21 cellular contexts compared by ENCODE assay signal in genomic region chr11:48169706-48170105, GRCh38. TPM values are rescaled to one million over a fixed set of nuclear protein-coding genes. Genes with fewer than 3 reads are reported as not detected.
DNase-seq lines count a peak whose midpoint lies in the region; ATAC-seq, FAIRE-seq and TF ChIP-seq lines count a peak whose summit lies in the region.
"Had no signal": no experiment of that assay in that cellular context is flagged by ENCODE, and none has a peak within 500 bp of the region (broad histone marks: within the 10 kb centered on the region; RNA-seq: fewer than 3 reads in every experiment).

No MANE protein-coding gene starts in this region.

- H3K4me1 Mint-ChIP-seq in astrocyte (ENCODE audit: low read depth, unreplicated experiment) (peaks cover 2% of the 10 kb centered on the region), neural progenitor cell (peaks cover 24% of the 10 kb centered on the region)

- no peak overlapping the region for H3K4me3 Mint-ChIP-seq in astrocyte (ENCODE audit: unreplicated experiment)
- peak overlapping the region; percentile 48 for H3K4me3 Mint-ChIP-seq in neural progenitor cell
- H3K4me3 Mint-ChIP-seq: T-helper 1 cell treated with Interleukin-12 subunit alpha and Interleukin-12 subunit beta and Interleukin-4 antibody, amounts not matched to agents 30 μg/mL and 1 μg/mL, for 36 hours had no signal

- H3K4me2 ChIP-seq in BLaER1 treated with 17β-estradiol and CSF1 and Interleukin-3, amounts not matched to agents 10 nM and 100 nM: peak overlapping the region; percentile 76 to 95 (median 87)
- H3K4me2 ChIP-seq in astrocyte (ENCODE audit: low read length): peak overlapping the region; percentile 60
- H3K4me2 ChIP-seq in neural progenitor cell: peak overlapping the region; percentile 24

- no peak overlapping the region for H3K27ac Mint-ChIP-seq in astrocyte (ENCODE audit: unreplicated experiment)
- H3K27ac Mint-ChIP-seq in neural progenitor cell: no peak overlapping the region

- H3F3A ChIP-seq in neural progenitor cell (ENCODE audit: low read depth): no peaks in the 10 kb centered on the region

- no peaks in the 10 kb centered on the region for H3K27me3 ChIP-seq in BLaER1 treated with 17β-estradiol and CSF1 and Interleukin-3, amounts not matched to agents 10 nM and 100 nM
- H3K27me3 ChIP-seq in astrocyte (ENCODE audit: insufficient read depth, low read length) (no peaks in the 10 kb centered on the region), neural progenitor cell (no peaks in the 10 kb centered on the region)
- H3K27me3 ChIP-seq: Peyer's patch, upper lobe of right lung had no signal

- H3K27me3 Mint-ChIP-seq in astrocyte (ENCODE audit: low read depth, unreplicated experiment): no peaks in the 10 kb centered on the region
- H3K27me3 Mint-ChIP-seq in neural progenitor cell (ENCODE audit: insufficient read depth, low read depth): peaks cover 2% of the 10 kb centered on the region

- DNase-seq in astrocyte (ENCODE audit: low read depth): peak; percentile 51
- DNase-seq in Right ventricle myocardium superior: peak; percentile 70
- DNase-seq in neural progenitor cell (ENCODE audit: low spot score): no peak
- no peak for DNase-seq in NCI-H1092 (lab: John Stamatoyannopoulos, UW)
- no peak for DNase-seq in activated T-cell treated with anti-CD3 and anti-CD28 coated beads, Interleukin-2, amount 50 U/mL, for 48 hours
- DNase-seq in NCI-H2029 (lab: John Stamatoyannopoulos, UW): no peak
- DNase-seq in GM10266 (ENCODE audit: extremely low spot score): no peak
- DNase-seq: activated CD4-positive, alpha-beta T cell treated with anti-CD3 and anti-CD28 coated beads for 1 hour; activated naive CD4-positive, alpha-beta T cell treated with anti-CD3 and anti-CD28 coated beads, Interleukin-2, amount 50 U/mL, for 16 hours; central memory CD4-positive, alpha-beta T cell; DMS 273 treated with DMSO at 0.1 percent for 48 hours; Karpas-422; NCI-H1694 treated with DMSO at 0.1 percent for 48 hours; NCI-H510A treated with DMSO at 0.1 percent for 48 hours; Peyer's patch; stimulated activated CD4-positive, alpha-beta T cell treated with anti-CD3 and anti-CD28 coated beads, Interleukin-4, amount 100 ng/mL, for 1 hour; upper lobe of right lung had no signal

- H3K9me3 ChIP-seq in BLaER1 treated with 17β-estradiol and CSF1 and Interleukin-3, amounts not matched to agents 10 nM and 100 nM (replicated peaks in 1 of 11): peaks cover 0 to 37% (median 27%) of the 10 kb centered on the region in 11 experiments; a peak in 18 of 22 replicates
- H3K9me3 ChIP-seq in astrocyte (ENCODE audit: insufficient read depth, low read depth, low read length) (no peaks in the 10 kb centered on the region), neural progenitor cell (ENCODE audit: low read depth) (no peaks in the 10 kb centered on the region)
- H3K9me3 ChIP-seq: Peyer's patch, upper lobe of right lung had no signal

- peaks cover 14 to 61% (median 32%) of the 10 kb centered on the region in 11 experiments; a peak in 20 of 22 replicates for H3K36me3 ChIP-seq in BLaER1 treated with 17β-estradiol and CSF1 and Interleukin-3, amounts not matched to agents 10 nM and 100 nM
- H3K36me3 ChIP-seq in astrocyte (ENCODE audit: insufficient read depth, low read length) (peaks cover 2% of the 10 kb centered on the region), neural progenitor cell (no peaks in the 10 kb centered on the region)

- H3K27ac ChIP-seq in BLaER1 treated with 17β-estradiol and CSF1 and Interleukin-3, amounts not matched to agents 10 nM and 100 nM: peak overlapping the region; percentile 35 to 91 (median 84); a peak in 21 of 22 replicates
- H3K27ac ChIP-seq in astrocyte (ENCODE audit: low read depth, low read length) (peak overlapping the region; percentile 47), neural progenitor cell (no peak overlapping the region)
- H3K27ac ChIP-seq: HL-60, upper lobe of right lung had no signal

- peaks cover 0 to 81% (median 0%) of the 10 kb centered on the region in 11 experiments; a peak in 5 of 22 replicates for H4K20me1 ChIP-seq in BLaER1 treated with 17β-estradiol and CSF1 and Interleukin-3, amounts not matched to agents 10 nM and 100 nM
- H4K20me1 ChIP-seq in astrocyte (ENCODE audit: insufficient read depth, low read length) (no peaks in the 10 kb centered on the region), neural progenitor cell (ENCODE audit: low read depth) (no peaks in the 10 kb centered on the region)

- H3K79me2 ChIP-seq in astrocyte (ENCODE audit: insufficient read depth, low read length): no peaks in the 10 kb centered on the region
- no peaks in the 10 kb centered on the region for H3K79me2 ChIP-seq in neural progenitor cell (ENCODE audit: low read depth)

- peak overlapping the region; percentile 32 to 73 (median 62); a peak in 18 of 22 replicates for H3K9ac ChIP-seq in BLaER1 treated with 17β-estradiol and CSF1 and Interleukin-3, amounts not matched to agents 10 nM and 100 nM
- H3K9ac ChIP-seq in astrocyte (ENCODE audit: low read length) (peak overlapping the region; percentile 4), neural progenitor cell (no peak overlapping the region)

- no peak overlapping the region for H2AFZ ChIP-seq in astrocyte (ENCODE audit: low read depth, low read length)
- no peak overlapping the region for H2AFZ ChIP-seq in neural progenitor cell (replicated peaks)

- H3K4me1 ChIP-seq in BLaER1 treated with 17β-estradiol and CSF1 and Interleukin-3, amounts not matched to agents 10 nM and 100 nM: peaks cover 47 to 69% (median 65%) of the 10 kb centered on the region in 10 experiments
- H3K4me1 ChIP-seq in astrocyte (ENCODE audit: insufficient read depth, low read length) (peaks cover 18% of the 10 kb centered on the region), neural progenitor cell (peaks cover 18% of the 10 kb centered on the region)

- peak overlapping the region in 8 of 10 experiments; percentile 10 to 37 (median 19); a peak in 10 of 20 replicates for H3K4me3 ChIP-seq in BLaER1 treated with 17β-estradiol and CSF1 and Interleukin-3, amounts not matched to agents 10 nM and 100 nM
- H3K4me3 ChIP-seq in astrocyte (ENCODE audit: insufficient read depth, low read depth, low read length) (no peak overlapping the region), neural progenitor cell (no peak overlapping the region)
- H3K4me3 ChIP-seq: Peyer's patch, upper lobe of right lung had no signal

- H3K36me3 Mint-ChIP-seq in astrocyte (ENCODE audit: low read depth, unreplicated experiment) (peaks cover 7% of the 10 kb centered on the region), neural progenitor cell (peaks cover 27% of the 10 kb centered on the region)

- no peak for FAIRE-seq in astrocyte (lab: Jason Lieb, UNC)

- ATAC-seq in Right ventricle myocardium superior (ENCODE audit: poor library complexity): peak; percentile 77
- ATAC-seq: upper lobe of right lung had no signal

- no peaks in the 10 kb centered on the region for H3K9me3 Mint-ChIP-seq in astrocyte (ENCODE audit: unreplicated experiment)
- H3K9me3 Mint-ChIP-seq in neural progenitor cell: no peaks in the 10 kb centered on the region
- H3K9me3 Mint-ChIP-seq: T-helper 1 cell treated with Interleukin-12 subunit alpha and Interleukin-12 subunit beta and Interleukin-4 antibody, amounts not matched to agents 30 μg/mL and 1 μg/mL, for 36 hours had no signal

- intact Hi-C loops in Right ventricle myocardium superior (cut with DNase I): no loop called here

- TF ChIP-seq CTCF in astrocyte (IDR thresholded peaks at IDR 0.05; ENCODE audit: insufficient read depth, low read depth, low read length) (no peak), neural progenitor cell (IDR thresholded peaks at IDR 0.05) (no peak), GM10266 (IDR thresholded peaks at IDR 0.05; ENCODE audit: control insufficient read depth, insufficient read depth, low read depth, missing control alignments) (no peak)

RNA-seq across cellular contexts. Expression of gene OR4B1, which starts 46.9 kb away (rescaled TPM):
- total RNA-seq in astrocyte (not detected in 2 replicates), Right ventricle myocardium superior (not detected), neural progenitor cell (ENCODE audit: low replicate concordance) (not detected in 2 replicates)
- total RNA-seq: kidney epithelial cell, Peyer's patch, upper lobe of right lung had no signal

Comparison
In these comparisons a context has a peak if more than half of its experiments do, and no peak if none do; other contexts are left out.
1. H3K4me2 ChIP-seq: peak in every context shown above with its lines; median percentile 87 in BLaER1 treated with 17β-estradiol and CSF1 and Interleukin-3, amounts not matched to agents 10 nM and 100 nM; 60 in astrocyte; 24 in neural progenitor cell.
2. H3K4me3 ChIP-seq: peak in BLaER1 treated with 17β-estradiol and CSF1 and Interleukin-3, amounts not matched to agents 10 nM and 100 nM (8 of 10); none in astrocyte (single experiment) and neural progenitor cell (single experiment).
3. DNase-seq: peak in astrocyte (single experiment) and Right ventricle myocardium superior (single experiment); none in neural progenitor cell (single experiment), NCI-H1092 (single experiment), activated T-cell treated with anti-CD3 and anti-CD28 coated beads, Interleukin-2, amount 50 U/mL, for 48 hours (0 of 2), NCI-H2029 (single experiment) and GM10266 (single experiment).